1 cellular context compared by ENCODE assay signal in genomic region chr2:142874293-142874814, GRCh38.
A peak's percentile ranks its signal among the peaks of the same experiment; 100 is the strongest.
TF ChIP-seq lines count a peak whose summit lies in the region.

No MANE protein-coding gene starts in this region.

TF ChIP-seq in HepG2, 621 proteins besides CTCF, POLR2A, EP300 and RAD21 (continued from another document and continues in another):
- TF ChIP-seq IRX3 (CRISPR knock-in tag; IDR thresholded peaks at IDR 0.05; ENCODE audit: borderline replicate concordance, low read depth): no peak
- TF ChIP-seq KDM2A (CRISPR knock-in tag; IDR thresholded peaks at IDR 0.05; ENCODE audit: borderline replicate concordance, low read depth): no peak
- no peak for TF ChIP-seq MNT (IDR thresholded peaks at IDR 0.05)
- no peak for TF ChIP-seq ZHX2 (IDR thresholded peaks at IDR 0.05; ENCODE audit: low read depth)
- 0 out of 2 replicates have a peak, but pooled peaks have one; percentile 39 for TF ChIP-seq ZHX2 (CRISPR knock-in tag; IDR thresholded peaks at IDR 0.05; ENCODE audit: borderline replicate concordance)
- TF ChIP-seq SYNCRIP (IDR thresholded peaks at IDR 0.05; ENCODE audit: insufficient read depth, low read depth, low read length): no peak
- no peak for TF ChIP-seq AHR (CRISPR knock-in tag; IDR thresholded peaks at IDR 0.05)
- TF ChIP-seq ATAD3A (CRISPR knock-in tag; IDR thresholded peaks at IDR 0.05): no peak
- no peak for TF ChIP-seq ZNF263 (CRISPR knock-in tag; IDR thresholded peaks at IDR 0.05)
- no peak for TF ChIP-seq ZNF800 (CRISPR knock-in tag; IDR thresholded peaks at IDR 0.05)
- no peak for TF ChIP-seq HNRNPUL1 (IDR thresholded peaks at IDR 0.05; ENCODE audit: low read depth, low read length)
- no peak for TF ChIP-seq SNAI1 (CRISPR knock-in tag; IDR thresholded peaks at IDR 0.05; ENCODE audit: borderline replicate concordance)
- TF ChIP-seq ZNF605 (CRISPR knock-in tag; IDR thresholded peaks at IDR 0.05): no peak
- no peak for TF ChIP-seq REL (CRISPR knock-in tag; conservative IDR thresholded peaks at IDR 0.05)
- no peak for TF ChIP-seq ZNF496 (CRISPR knock-in tag; IDR thresholded peaks at IDR 0.05; ENCODE audit: insufficient replicate concordance)
- TF ChIP-seq MLXIP (CRISPR knock-in tag; IDR thresholded peaks at IDR 0.05; ENCODE audit: borderline replicate concordance): no peak
- no peak for TF ChIP-seq GMEB2 (CRISPR knock-in tag; IDR thresholded peaks at IDR 0.05; ENCODE audit: low read depth)
- peak; percentile 51; the same call in 1 of the 2 replicates for TF ChIP-seq MIER3 (CRISPR knock-in tag; IDR thresholded peaks at IDR 0.05; ENCODE audit: borderline replicate concordance)
- TF ChIP-seq ZNF329 (CRISPR knock-in tag; IDR thresholded peaks at IDR 0.05; ENCODE audit: low read depth): no peak
- TF ChIP-seq NFATC3 (CRISPR knock-in tag; IDR thresholded peaks at IDR 0.05): no peak
- peak in 1 of 2 experiments; percentile 40; a peak in 1 of 4 replicates for TF ChIP-seq NR2F1 (CRISPR knock-in tag; IDR thresholded peaks at IDR 0.05)
- no peak for TF ChIP-seq ZEB1 (IDR thresholded peaks at IDR 0.05; ENCODE audit: insufficient replicate concordance, low read depth)
- TF ChIP-seq ZNF557 (CRISPR knock-in tag; IDR thresholded peaks at IDR 0.05): no peak
- no peak for TF ChIP-seq TAF1 (CRISPR knock-in tag; IDR thresholded peaks at IDR 0.05)
- TF ChIP-seq IRF2 (CRISPR knock-in tag; IDR thresholded peaks at IDR 0.05): peak; percentile 49; the same call in 1 of the 2 replicates
- TF ChIP-seq PRPF4 (IDR thresholded peaks at IDR 0.05; ENCODE audit: low read depth, low read length, poor library complexity, severe bottlenecking): no peak
- TF ChIP-seq ZNF30 (CRISPR knock-in tag; IDR thresholded peaks at IDR 0.05): no peak
- TF ChIP-seq ZIK1 (CRISPR knock-in tag; IDR thresholded peaks at IDR 0.05; ENCODE audit: borderline replicate concordance, low read depth): no peak
- no peak for TF ChIP-seq TCF12 (IDR thresholded peaks at IDR 0.05)
- TF ChIP-seq TCF12 (CRISPR knock-in tag; IDR thresholded peaks at IDR 0.05): no peak
- TF ChIP-seq KAT8 (CRISPR knock-in tag; IDR thresholded peaks at IDR 0.05): peak; percentile 49; the same call in 1 of the 2 replicates
- TF ChIP-seq FOXC1 (CRISPR knock-in tag; IDR thresholded peaks at IDR 0.05; ENCODE audit: borderline replicate concordance): no peak
- TF ChIP-seq ZNF503 (CRISPR knock-in tag; IDR thresholded peaks at IDR 0.05): 0 out of 2 replicates have a peak, but pooled peaks have one; percentile 42
- no peak for TF ChIP-seq KDM6A (CRISPR knock-in tag; IDR thresholded peaks at IDR 0.05; ENCODE audit: low read depth)
- no peak for TF ChIP-seq KIAA2018 (CRISPR knock-in tag; IDR thresholded peaks at IDR 0.05; ENCODE audit: borderline replicate concordance)
